13 cellular contexts compared by ENCODE assay signal in genomic region chr1:201493757-201494617, GRCh38. TPM values are rescaled to one million over a fixed set of nuclear protein-coding genes. Genes with fewer than 3 reads are reported as not detected.
DNase-seq lines count a peak whose midpoint lies in the region; ATAC-seq, FAIRE-seq and TF ChIP-seq lines count a peak whose summit lies in the region.
"Had no signal": no experiment of that assay in that cellular context is flagged by ENCODE, and none has a peak within 500 bp of the region (broad histone marks: within the 10 kb centered on the region; RNA-seq: fewer than 3 reads in every experiment).

No MANE protein-coding gene starts in this region.

- DNase-seq in Caco-2 = peak in 1 of 2 experiments; percentile 61
- no peak for DNase-seq in MCF 10A (ENCODE audit: unreplicated experiment)
- DNase-seq in hepatocyte (ENCODE audit: low spot score) = peak; percentile 79
- DNase-seq in activated T-helper 2 cell treated with anti-CD3 and anti-CD28 coated beads, Interferon-gamma antibody, Interleukin-2, Interleukin-4, amounts not matched to agents 10 μg/mL and 5 μg/mL and 100 μg/mL, durations not matched to agents 14 hours and 24 hours and 36 hours (ENCODE audit: low spot score) = no peak
- DNase-seq in NCI-H1436 treated with DMSO at 0.1 percent for 48 hours (lab: John Stamatoyannopoulos, UW) = no peak
- no peak for DNase-seq in small intestine
- DNase-seq: NCI-H510A; stimulated activated CD4-positive, alpha-beta T cell treated with anti-CD3 and anti-CD28 coated beads, Interleukin-2, amount 100 ng/mL, for 48 hours had no signal

- peak overlapping the region; percentile 55 for H3K4me2 ChIP-seq in hepatocyte
- H3K4me2 ChIP-seq: BLaER1 had no signal

- WGBS in hepatocyte (ENCODE audit: low lambda C conversion rate, missing lambda C conversion rate) = 27% methylated on average over 15 of the region's 15 CpGs
- WGBS in small intestine, 3 donors = 40 to 70% (median 59%) methylated on average over 15 of the region's 15 CpGs

- H3K4me1 Mint-ChIP-seq in Caco-2 (ENCODE audit: low read depth, unreplicated experiment) (peaks cover 15% of the 10 kb centered on the region), MCF 10A (ENCODE audit: insufficient read depth, unreplicated experiment) (peaks cover 52% of the 10 kb centered on the region)
- peaks cover 2% of the 10 kb centered on the region for H3K4me1 Mint-ChIP-seq in activated T-helper 2 cell treated with anti-CD3 and anti-CD28 coated beads, Interferon-gamma antibody, Interleukin-2, Interleukin-4, amounts not matched to agents 10 μg/mL and 5 μg/mL and 100 μg/mL, durations not matched to agents 14 hours and 24 hours and 36 hours (ENCODE audit: low read depth)

- no peak for TF ChIP-seq CTCF in Caco-2 (IDR thresholded peaks at IDR 0.05; ENCODE audit: insufficient read depth in 1 of 2, low read depth in 1 of 2, low read length in 1 of 2, severe bottlenecking in 1 of 2, unreplicated experiment in 1 of 2)
- TF ChIP-seq CTCF in MCF 10A (IDR thresholded peaks at IDR 0.05; ENCODE audit: unreplicated experiment) = no peak
- no peak for TF ChIP-seq CTCF in hepatocyte (IDR thresholded peaks at IDR 0.05; ENCODE audit: poor library complexity)

- peaks cover 14% of the 10 kb centered on the region for H3K4me1 ChIP-seq in Caco-2
- H3K4me1 ChIP-seq in hepatocyte (ENCODE audit: insufficient read depth) = peaks cover 31% of the 10 kb centered on the region
- H3K4me1 ChIP-seq in rectal smooth muscle tissue (ENCODE audit: control insufficient read depth, insufficient read depth, low read length) = peaks cover 91% of the 10 kb centered on the region
- H3K4me1 ChIP-seq in small intestine (ENCODE audit: control insufficient read depth in 2 of 2, insufficient read depth in 1 of 2, low read depth in 1 of 2, low read length in 1 of 2) = peaks cover 0 to 5% of the 10 kb centered on the region in 2 donors

- CTCF ChIA-PET in Caco-2 (lab: Charles Lee) = interaction anchor here (0.5 to 2.7 kb wide), 3 partner anchors 13 to 46 kb away, joined by 4 to 13 read pairs (median 6); no protein-coding TSS in a partner anchor
- CTCF ChIA-PET in MCF 10A (lab: Yijun Ruan, JAX) = interaction anchor here (0.5 to 70.3 kb wide), 3 partner anchors 10 to 90 kb away, joined by 4 to 3816 read pairs (median 3816); partner anchors contain the start of genes CSRP1 and PHLDA3

- no peak overlapping the region for H3K4me3 ChIP-seq in Caco-2 (ENCODE audit: low read depth, low read length)
- no peak overlapping the region for H3K4me3 ChIP-seq in hepatocyte
- no peak overlapping the region for H3K4me3 ChIP-seq in rectal smooth muscle tissue (ENCODE audit: low read length)
- H3K4me3 ChIP-seq in small intestine (ENCODE audit: low read depth in 1 of 2, low read length in 2 of 2) = no peak overlapping the region
- H3K4me3 ChIP-seq: BLaER1 had no signal

- H3K79me2 ChIP-seq in hepatocyte = no peaks in the 10 kb centered on the region

- intact Hi-C loops in Caco-2 (cut with micrococcal nuclease; ENCODE audit: unreplicated experiment) = loop anchor here (1.0 kb wide), 1 partner anchor 9 kb away; no protein-coding TSS in a partner anchor
- intact Hi-C loops in MCF 10A (cut with micrococcal nuclease) = no loop called here
- intact Hi-C loops in activated T-helper 2 cell treated with anti-CD3 and anti-CD28 coated beads, Interferon-gamma antibody, Interleukin-2, Interleukin-4, amounts not matched to agents 10 μg/mL and 5 μg/mL and 100 μg/mL, durations not matched to agents 14 hours and 24 hours and 36 hours (cut with micrococcal nuclease) = no loop called here

- peak overlapping the region; percentile 87 for H3K27ac Mint-ChIP-seq in Caco-2 (ENCODE audit: unreplicated experiment)
- H3K27ac Mint-ChIP-seq in MCF 10A (ENCODE audit: low read depth, unreplicated experiment) = peak overlapping the region; percentile 66
- H3K27ac Mint-ChIP-seq in activated T-helper 2 cell treated with anti-CD3 and anti-CD28 coated beads, Interferon-gamma antibody, Interleukin-2, Interleukin-4, amounts not matched to agents 10 μg/mL and 5 μg/mL and 100 μg/mL, durations not matched to agents 14 hours and 24 hours and 36 hours = no peak overlapping the region
- H3K27ac Mint-ChIP-seq: memory B cell had no signal

- no peak for ATAC-seq in GM18498 (IDR thresholded peaks at IDR 0.05; ENCODE audit: unreplicated experiment)

- H3K36me3 ChIP-seq in Caco-2 (ENCODE audit: control insufficient read depth, insufficient read depth, low read length) (no peaks in the 10 kb centered on the region; the same call in none of the 2 replicates), hepatocyte (replicated peaks; ENCODE audit: insufficient read depth, low read depth) (no peaks in the 10 kb centered on the region), rectal smooth muscle tissue (ENCODE audit: control insufficient read depth, insufficient read depth, low read length) (peaks cover 29% of the 10 kb centered on the region), small intestine (ENCODE audit: control insufficient read depth in 2 of 2, insufficient read depth in 2 of 2, low read length in 2 of 2) (peaks cover 0 to 6% of the 10 kb centered on the region in 2 donors)

- H2AFZ ChIP-seq in hepatocyte = no peak overlapping the region

- H3K9ac ChIP-seq in rectal smooth muscle tissue (ENCODE audit: low read length) = no peak overlapping the region
- H3K9ac ChIP-seq: BLaER1 had no signal

- BruUV-seq in Caco-2 (replicated peaks; lab: Mats Ljungman, UMichigan) = no TSS peak
- BruUV-seq in MCF 10A (replicated peaks; lab: Mats Ljungman, UMichigan) = no TSS peak

- H4K20me1 ChIP-seq in hepatocyte (ENCODE audit: insufficient read depth, poor library complexity, severe bottlenecking) = no peaks in the 10 kb centered on the region

- H3K9me3 ChIP-seq in Caco-2 (no peaks in the 10 kb centered on the region), hepatocyte (ENCODE audit: low read depth) (no peaks in the 10 kb centered on the region), small intestine (ENCODE audit: control insufficient read depth, low read depth) (no peaks in the 10 kb centered on the region)

- H3K27ac ChIP-seq in hepatocyte = peak overlapping the region; percentile 72
- peak overlapping the region; percentile 99 for H3K27ac ChIP-seq in rectal smooth muscle tissue (ENCODE audit: low read depth, low read length)
- H3K27ac ChIP-seq in small intestine (ENCODE audit: low read depth in 1 of 2, low read length in 1 of 2) = peak overlapping the region in 1 of 2 donors; percentile 47
- H3K27ac ChIP-seq: BLaER1 had no signal

- H3K9me2 ChIP-seq in hepatocyte (replicated peaks; ENCODE audit: insufficient read depth) = no peaks in the 10 kb centered on the region

- H3K27me3 ChIP-seq in Caco-2 (replicated peaks; ENCODE audit: control insufficient read depth, insufficient read depth, low read length) (no peaks in the 10 kb centered on the region), hepatocyte (no peaks in the 10 kb centered on the region), rectal smooth muscle tissue (ENCODE audit: control insufficient read depth, insufficient read depth, low read length) (no peaks in the 10 kb centered on the region), small intestine (ENCODE audit: control insufficient read depth in 2 of 2, insufficient read depth in 2 of 2, low read length in 2 of 2) (no peaks in the 10 kb centered on the region)
- H3K27me3 ChIP-seq: BLaER1 had no signal

- H3K9me3 Mint-ChIP-seq in Caco-2 (ENCODE audit: unreplicated experiment) (no peaks in the 10 kb centered on the region), MCF 10A (ENCODE audit: unreplicated experiment) (no peaks in the 10 kb centered on the region)
- no peaks in the 10 kb centered on the region for H3K9me3 Mint-ChIP-seq in activated T-helper 2 cell treated with anti-CD3 and anti-CD28 coated beads, Interferon-gamma antibody, Interleukin-2, Interleukin-4, amounts not matched to agents 10 μg/mL and 5 μg/mL and 100 μg/mL, durations not matched to agents 14 hours and 24 hours and 36 hours
- H3K9me3 Mint-ChIP-seq: memory B cell had no signal

- H3K4me3 Mint-ChIP-seq in Caco-2 (ENCODE audit: unreplicated experiment) (no peak overlapping the region), MCF 10A (ENCODE audit: unreplicated experiment) (no peak overlapping the region)
- H3K4me3 Mint-ChIP-seq in activated T-helper 2 cell treated with anti-CD3 and anti-CD28 coated beads, Interferon-gamma antibody, Interleukin-2, Interleukin-4, amounts not matched to agents 10 μg/mL and 5 μg/mL and 100 μg/mL, durations not matched to agents 14 hours and 24 hours and 36 hours (ENCODE audit: low read depth) = no peak overlapping the region
- H3K4me3 Mint-ChIP-seq: memory B cell had no signal

- no peak for FAIRE-seq in small intestine (lab: Jason Lieb, UNC)
- FAIRE-seq: endometrium had no signal

- H3K36me3 Mint-ChIP-seq in Caco-2 (ENCODE audit: insufficient read depth, unreplicated experiment) (peaks cover 47% of the 10 kb centered on the region), MCF 10A (ENCODE audit: insufficient read depth, unreplicated experiment) (peaks cover 67% of the 10 kb centered on the region)
- H3K36me3 Mint-ChIP-seq in activated T-helper 2 cell treated with anti-CD3 and anti-CD28 coated beads, Interferon-gamma antibody, Interleukin-2, Interleukin-4, amounts not matched to agents 10 μg/mL and 5 μg/mL and 100 μg/mL, durations not matched to agents 14 hours and 24 hours and 36 hours (ENCODE audit: low read depth) = peaks cover 48% of the 10 kb centered on the region

- POLR2A ChIA-PET in Caco-2 (lab: Charles Lee) = interaction anchor here (0.6 kb wide), 1 partner anchor 10 kb away, joined by 3 read pairs; no protein-coding TSS in a partner anchor
- POLR2A ChIA-PET in MCF 10A (lab: Yijun Ruan, JAX) = interaction anchor here (0.5 to 41.5 kb wide), 3 partner anchors 9 to 42 kb away, joined by 3 to 1388 read pairs (median 257); partner anchors contain the start of genes CSRP1 and PHLDA3

- H3K27me3 Mint-ChIP-seq in Caco-2 (ENCODE audit: insufficient read depth, unreplicated experiment) (no peaks in the 10 kb centered on the region), MCF 10A (ENCODE audit: insufficient read depth, unreplicated experiment) (no peaks in the 10 kb centered on the region)
- no peaks in the 10 kb centered on the region for H3K27me3 Mint-ChIP-seq in activated T-helper 2 cell treated with anti-CD3 and anti-CD28 coated beads, Interferon-gamma antibody, Interleukin-2, Interleukin-4, amounts not matched to agents 10 μg/mL and 5 μg/mL and 100 μg/mL, durations not matched to agents 14 hours and 24 hours and 36 hours (ENCODE audit: low read depth)
- H3K27me3 Mint-ChIP-seq: memory B cell had no signal

RNA-seq across cellular contexts. Expression of gene CSRP1, which starts 12.9 kb away (rescaled TPM):
- total RNA-seq in Caco-2 (2022) (60.0 and 60.8 TPM in 2 replicates), MCF 10A (2022) (263 and 358 TPM in 2 replicates), hepatocyte (76.0 and 101 TPM in 2 replicates)
- polyA plus RNA-seq in hepatocyte (47.6 and 50.9 TPM in 2 replicates), small intestine (100 to 1,000 TPM in 2 of 3 donors, 10 to 100 TPM in 1; 98.6 to 181 (median 126) TPM)
- total RNA-seq in activated T-helper 2 cell treated with anti-CD3 and anti-CD28 coated beads, Interferon-gamma antibody, Interleukin-2, Interleukin-4, amounts not matched to agents 10 μg/mL and 5 μg/mL and 100 μg/mL, durations not matched to agents 14 hours and 24 hours and 36 hours = 61.4 and 62.9 TPM in 2 replicates

RNA-seq across cellular contexts. Expression of gene PHLDA3, which starts 25.0 kb away (rescaled TPM):
- total RNA-seq in Caco-2 (2022) = 6.5 and 10.5 TPM in 2 replicates
- 169 and 204 TPM in 2 replicates for total RNA-seq in MCF 10A (2022)
- total RNA-seq in hepatocyte = 24.4 and 30.2 TPM in 2 replicates
- 62.9 and 64.6 TPM in 2 replicates for polyA plus RNA-seq in hepatocyte
- total RNA-seq in activated T-helper 2 cell treated with anti-CD3 and anti-CD28 coated beads, Interferon-gamma antibody, Interleukin-2, Interleukin-4, amounts not matched to agents 10 μg/mL and 5 μg/mL and 100 μg/mL, durations not matched to agents 14 hours and 24 hours and 36 hours = 8.8 and 9.2 TPM in 2 replicates
- polyA plus RNA-seq in small intestine = 10 to 100 TPM in 1 of 3 donors, 1 to 10 TPM in 1, under 1 TPM in 1; 0.89 to 13.3 (median 5.7) TPM

RNA-seq across cellular contexts. Expression of gene NAV1, which starts 44.9 kb away (rescaled TPM):
- 2.0 and 4.6 TPM in 2 replicates for total RNA-seq in Caco-2 (2022)
- 31.4 and 34.9 TPM in 2 replicates for total RNA-seq in MCF 10A (2022)
- 15.0 and 15.2 TPM in 2 replicates for total RNA-seq in hepatocyte
- polyA plus RNA-seq in hepatocyte = 18.3 and 18.8 TPM in 2 replicates
- total RNA-seq in activated T-helper 2 cell treated with anti-CD3 and anti-CD28 coated beads, Interferon-gamma antibody, Interleukin-2, Interleukin-4, amounts not matched to agents 10 μg/mL and 5 μg/mL and 100 μg/mL, durations not matched to agents 14 hours and 24 hours and 36 hours = 1.3 and 1.6 TPM in 2 replicates
- 1 to 10 TPM in 1 of 3 donors, under 1 TPM in 2; 0.67 to 6.4 (median 0.81) TPM for polyA plus RNA-seq in small intestine
